27 cellular contexts compared by ENCODE assay signal in genomic region chr12:91373086-91373485, GRCh38.
"Had no signal": no experiment of that assay in that cellular context is flagged by ENCODE, and none has a peak within 500 bp of the region (broad histone marks: within the 10 kb centered on the region; RNA-seq: fewer than 3 reads in every experiment).

No MANE protein-coding gene starts in this region.

- H3K27ac ChIP-seq: stomach, suprapubic skin, testis, thoracic aorta, thyroid gland, tibial artery, tibial nerve, transverse colon, upper lobe of left lung, upper lobe of right lung, uterus, vagina had no signal

- H3K4me1 ChIP-seq: stomach, suprapubic skin, testis, thyroid gland, tibial artery, tibial nerve, transverse colon, upper lobe of left lung, upper lobe of right lung, uterus, vagina had no signal

- FAIRE-seq: urothelium cell line had no signal

- H3K9me3 ChIP-seq: stomach, suprapubic skin, testis, thoracic aorta, thyroid gland, tibial artery, tibial nerve, transverse colon, upper lobe of left lung, upper lobe of right lung, uterus, vagina had no signal

- H3K4me3 ChIP-seq: stomach, suprapubic skin, testis, thoracic aorta, thyroid gland, tibial artery, tibial nerve, transverse colon, upper lobe of left lung, upper lobe of right lung, uterus, vagina had no signal

- DNase-seq: stimulated activated CD4-positive, alpha-beta T cell treated with anti-CD3 and anti-CD28 coated beads, Interleukin-2, amount 100 ng/mL, for 48 hours; stimulated activated CD4-positive, alpha-beta T cell treated with anti-CD3 and anti-CD28 coated beads, Interleukin-4, amount 100 ng/mL, for 1 hour; stimulated activated CD4-positive, alpha-beta T cell treated with anti-CD3 and anti-CD28 coated beads, Interleukin-4, amount 100 ng/mL, for 24 hours; stimulated activated CD4-positive, alpha-beta T cell treated with anti-CD3 and anti-CD28 coated beads, Interleukin-4, amount 100 ng/mL, for 4 hours; stimulated activated CD8-positive, alpha-beta memory T cell treated with anti-CD3 and anti-CD28 coated beads, Interleukin-4, amount 100 ng/mL, for 48 hours; stimulated activated naive B cell treated with anti-CD40 and anti-IgM and Interleukin-4, amounts not matched to agents 10 μg/mL and 1 μg/mL and 100 μg/mL, for 72 hours; stimulated activated naive CD4-positive, alpha-beta T cell; stimulated activated naive CD4-positive, alpha-beta T cell treated with Interleukin-2 at 50 U/mL for 16 hours; stimulated activated naive CD8-positive, alpha-beta T cell treated with anti-CD3 and anti-CD28 coated beads, Interleukin-15, amount 100 ng/mL, for 72 hours; stimulated activated naive CD8-positive, alpha-beta T cell treated with anti-CD3 and anti-CD28 coated beads, Interleukin-15, Interleukin-2, amounts not matched to agents 100 U/mL and 50 U/mL, for 24 hours; stomach; substantia nigra; testis; thyroid gland; tibial artery; transverse colon; trophoblast cell; upper lobe of left lung; upper lobe of right lung; uterus had no signal

- H3K36me3 ChIP-seq: stomach, suprapubic skin, thoracic aorta, thyroid gland, tibial artery, tibial nerve, transverse colon, upper lobe of left lung, upper lobe of right lung, uterus, vagina had no signal

- H3K27me3 ChIP-seq: stomach, suprapubic skin, testis, thyroid gland, tibial artery, tibial nerve, transverse colon, upper lobe of left lung, upper lobe of right lung, uterus, vagina had no signal

- ATAC-seq: stimulated activated effector memory CD8-positive, alpha-beta T cell treated with anti-CD3 and anti-CD28 coated beads, Interleukin-12 subunit alpha, Interleukin-12 subunit beta, amount 100 ng/mL, for 72 hours; stimulated activated memory B cell treated with anti-CD40 and anti-IgM and Interleukin-4, amounts not matched to agents 10 μg/mL and 1 μg/mL and 100 μg/mL, for 72 hours; stimulated activated naive B cell treated with anti-CD40 and anti-IgM and Interleukin-4, amounts not matched to agents 10 μg/mL and 1 μg/mL and 100 μg/mL, for 72 hours; stimulated activated naive CD8-positive, alpha-beta T cell treated with anti-CD3 and anti-CD28 coated beads, Interleukin-15, amount 100 ng/mL, for 72 hours; stimulated activated naive CD8-positive, alpha-beta T cell treated with anti-CD3 and anti-CD28 coated beads, Interleukin-15, Interleukin-2, amounts not matched to agents 100 U/mL and 50 U/mL, for 24 hours; upper lobe of right lung had no signal
